ENCODE assay signal across 23 cellular contexts in the genomic region with DNA sequence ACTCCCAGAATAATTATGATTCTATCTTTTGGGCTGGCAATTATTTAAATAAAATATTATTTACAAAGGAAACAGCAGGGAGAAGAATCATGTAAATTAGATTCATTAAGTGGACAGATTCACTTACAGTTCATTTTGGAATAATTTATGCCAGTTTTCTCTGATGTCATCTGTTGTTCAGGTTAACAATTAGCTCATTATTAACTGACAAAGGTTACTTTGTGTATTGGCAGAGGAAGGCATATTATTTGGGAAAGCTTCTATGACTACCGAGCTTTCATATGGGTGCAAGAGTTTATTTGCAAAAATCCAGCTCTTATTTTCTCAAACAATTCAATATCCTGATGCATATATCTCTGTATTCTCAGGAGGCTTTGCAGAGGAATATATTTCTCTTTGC.
"Had no signal": no experiment of that assay in that cellular context is flagged by ENCODE, and none has a peak within 500 bp of the region (broad histone marks: within the 10 kb centered on the region; RNA-seq: fewer than 3 reads in every experiment).

No MANE protein-coding gene starts in this region.

- H3K27ac ChIP-seq: brain microvascular endothelial cell, Peyer's patch, RWPE1, SJCRH30 had no signal

- H3K9me3 ChIP-seq: Peyer's patch, SJCRH30 had no signal

- H3K36me3 ChIP-seq: brain microvascular endothelial cell, Peyer's patch, SJCRH30 had no signal

- H3K4me3 ChIP-seq: Peyer's patch, SJCRH30 had no signal

- DNase-seq: activated CD4-positive, alpha-beta T cell treated with anti-CD3 and anti-CD28 coated beads for 4 hours; activated CD8-positive, alpha-beta memory T cell treated with anti-CD3 and anti-CD28 coated beads, Interleukin-2, amount 50 U/mL, for 4 hours; activated CD8-positive, alpha-beta T cell treated with anti-CD3 and anti-CD28 coated beads for 36 hours; activated gamma-delta T cell treated with Interleukin-2 at 50 U/mL for 16 hours; activated naive CD4-positive, alpha-beta T cell treated with anti-CD3 and anti-CD28 coated beads, Interleukin-2, amount 10 ng/mL, durations not matched to agents 7 days and 5 days; activated naive CD8-positive, alpha-beta T cell treated with anti-CD3 and anti-CD28 coated beads for 36 hours; activated T-cell treated with anti-CD3 and anti-CD28 coated beads, Interleukin-2, amount 50 U/mL, for 72 hours; brain microvascular endothelial cell; Karpas-422; MM.1S; NCI-H1105; NCI-H1436; NCI-H1694 treated with DMSO at 0.1 percent for 48 hours; NCI-H2081; NCI-H446; NCI-H524; Peyer's patch; Right ventricle myocardium superior; SJCRH30; SW 1271 had no signal

- H3K27me3 ChIP-seq: brain microvascular endothelial cell, Peyer's patch had no signal

- ATAC-seq: activated CD4-positive, CD25-positive, alpha-beta regulatory T cell treated with anti-CD3 and anti-CD28 coated beads, Interleukin-2, amount 50 U/mL, for 24 hours; activated CD8-positive, alpha-beta T cell treated with anti-CD3 and anti-CD28 coated beads for 36 hours; activated T-cell treated with anti-CD3 and anti-CD28 coated beads, Interleukin-2, amount 50 U/mL, for 72 hours; SK-N-SH treated with all-trans-retinoic acid at 6 μM for 48 hours had no signal

- H3K4me1 ChIP-seq: Peyer's patch, SJCRH30 had no signal
